21 cellular contexts compared by ENCODE assay signal in genomic region chr2:99940963-99941362, GRCh38.
DNase-seq lines count a peak whose midpoint lies in the region; FAIRE-seq and TF ChIP-seq lines count a peak whose summit lies in the region.
"Had no signal": no experiment of that assay in that cellular context is flagged by ENCODE, and none has a peak within 500 bp of the region (broad histone marks: within the 10 kb centered on the region; RNA-seq: fewer than 3 reads in every experiment).

No MANE protein-coding gene starts in this region.

- H3K27me3 ChIP-seq in MG63, result no peaks in the 10 kb centered on the region
- H3K27me3 ChIP-seq in fibroblast of lung (ENCODE audit: control insufficient read depth, insufficient read depth, low read length), result peaks cover 3% of the 10 kb centered on the region
- H3K27me3 ChIP-seq in Peyer's patch, result no peaks in the 10 kb centered on the region
- H3K27me3 ChIP-seq: BLaER1 treated with 17β-estradiol and CSF1 and Interleukin-3, amounts not matched to agents 10 nM and 100 nM; vagina had no signal

- H3K9ac ChIP-seq in fibroblast of lung (ENCODE audit: insufficient read depth, low read length), result no peak overlapping the region
- no peak overlapping the region for H3K9ac ChIP-seq in kidney (ENCODE audit: low read length in 2 of 2)
- H3K9ac ChIP-seq: BLaER1 treated with 17β-estradiol and CSF1 and Interleukin-3, amounts not matched to agents 10 nM and 100 nM had no signal

- peak overlapping the region; percentile 38 to 68 (median 54) for H3K27ac Mint-ChIP-seq in nephron
- H3K27ac Mint-ChIP-seq: activated naive CD8-positive, alpha-beta T cell treated with anti-CD3 and anti-CD28 coated beads, Interleukin-2, amount 10 ng/mL, durations not matched to agents 7 days and 5 days had no signal

- no peak overlapping the region for H2AFZ ChIP-seq in fibroblast of lung (ENCODE audit: low read length)

- H3K79me2 ChIP-seq in fibroblast of lung (ENCODE audit: control insufficient read depth, insufficient read depth, low read length), result no peaks in the 10 kb centered on the region

- H3K36me3 Mint-ChIP-seq in nephron (ENCODE audit: low read depth), result peaks cover 54% of the 10 kb centered on the region
- H3K36me3 Mint-ChIP-seq: activated naive CD8-positive, alpha-beta T cell treated with anti-CD3 and anti-CD28 coated beads, Interleukin-2, amount 10 ng/mL, durations not matched to agents 7 days and 5 days had no signal

- H3K4me3 Mint-ChIP-seq in nephron, result no peak overlapping the region
- H3K4me3 Mint-ChIP-seq: activated naive CD8-positive, alpha-beta T cell treated with anti-CD3 and anti-CD28 coated beads, Interleukin-2, amount 10 ng/mL, durations not matched to agents 7 days and 5 days; stimulated activated memory B cell treated with anti-CD40 and anti-IgM and Interleukin-4, amounts not matched to agents 10 μg/mL and 1 μg/mL and 100 μg/mL, for 72 hours had no signal

- H3K4me2 ChIP-seq in fibroblast of lung (ENCODE audit: extremely low read depth, insufficient read depth, low read length), result no peak overlapping the region
- H3K4me2 ChIP-seq: BLaER1 treated with 17β-estradiol and CSF1 and Interleukin-3, amounts not matched to agents 10 nM and 100 nM had no signal

- FAIRE-seq in kidney (lab: Jason Lieb, UNC), result no peak

- peak; percentile 38 for DNase-seq in COR-L47 (lab: John Stamatoyannopoulos, UW)
- peak; percentile 66 for DNase-seq in MG63
- peak; percentile 42 to 91 for DNase-seq in fibroblast of lung (ENCODE audit: low read depth in 2 of 2)
- DNase-seq in NCI-H2081 (lab: John Stamatoyannopoulos, UW), result no peak
- no peak for DNase-seq in NCI-H1048 (lab: John Stamatoyannopoulos, UW)
- no peak for DNase-seq in kidney
- no peak for DNase-seq in Peyer's patch
- DNase-seq: activated CD4-positive, alpha-beta T cell treated with anti-CD3 and anti-CD28 coated beads for 1 hour; activated naive CD8-positive, alpha-beta T cell treated with anti-CD3 and anti-CD28 coated beads, Interleukin-2, amount 10 ng/mL, durations not matched to agents 7 days and 5 days; cortex of kidney; EL; erythroblast; mucosa of descending colon; NCI-H526; RPMI8226; stimulated activated CD4-positive, alpha-beta T cell treated with anti-CD3 and anti-CD28 coated beads, Interleukin-4, amount 100 ng/mL, for 4 hours; T-helper 2 cell had no signal

- intact Hi-C loops in kidney (cut with DNase I), result no loop called here

- no peak for TF ChIP-seq POLR2A in Peyer's patch (IDR thresholded peaks at IDR 0.05)

- H3K4me3 ChIP-seq in MG63 (no peak overlapping the region), fibroblast of lung (replicated peaks in 1 of 4; ENCODE audit: control extremely low read depth in 1 of 4, insufficient read depth in 1 of 4, low read depth in 3 of 4, low read length in 4 of 4) (no peak overlapping the region), kidney (ENCODE audit: low read length in 2 of 2) (no peak overlapping the region), Peyer's patch (no peak overlapping the region)
- H3K4me3 ChIP-seq: BLaER1 treated with 17β-estradiol and CSF1 and Interleukin-3, amounts not matched to agents 10 nM and 100 nM; mucosa of descending colon; vagina had no signal

- H3K27ac ChIP-seq in fibroblast of lung (ENCODE audit: insufficient read depth, low read length) (no peak overlapping the region), kidney (ENCODE audit: low read depth in 2 of 2, low read length in 2 of 2) (no peak overlapping the region), Peyer's patch (no peak overlapping the region)
- H3K27ac ChIP-seq: BLaER1 treated with 17β-estradiol and CSF1 and Interleukin-3, amounts not matched to agents 10 nM and 100 nM; vagina had no signal

- peaks cover 21% of the 10 kb centered on the region for H3K4me1 Mint-ChIP-seq in nephron

- H3K36me3 ChIP-seq in MG63 (no peaks in the 10 kb centered on the region), fibroblast of lung (ENCODE audit: control insufficient read depth, insufficient read depth, low read length) (no peaks in the 10 kb centered on the region), kidney (ENCODE audit: control insufficient read depth in 1 of 2, insufficient read depth in 2 of 2, low read length in 2 of 2) (no peaks in the 10 kb centered on the region), Peyer's patch (no peaks in the 10 kb centered on the region)
- H3K36me3 ChIP-seq: vagina had no signal

- H3K9me3 ChIP-seq in MG63, result no peaks in the 10 kb centered on the region
- H3K9me3 ChIP-seq in fibroblast of lung (ENCODE audit: control insufficient read depth, insufficient read depth, low read depth, low read length), result no peaks in the 10 kb centered on the region
- H3K9me3 ChIP-seq in kidney (ENCODE audit: control insufficient read depth in 1 of 2, low read length in 2 of 2), result no peaks in the 10 kb centered on the region
- no peaks in the 10 kb centered on the region for H3K9me3 ChIP-seq in Peyer's patch
- H3K9me3 ChIP-seq: mucosa of descending colon, vagina had no signal

- no peaks in the 10 kb centered on the region for H3K27me3 Mint-ChIP-seq in nephron (ENCODE audit: low read depth)
- H3K27me3 Mint-ChIP-seq: stimulated activated memory B cell treated with anti-CD40 and anti-IgM and Interleukin-4, amounts not matched to agents 10 μg/mL and 1 μg/mL and 100 μg/mL, for 72 hours had no signal

- H4K20me1 ChIP-seq in fibroblast of lung (ENCODE audit: control insufficient read depth, extremely low read depth, insufficient read depth, low read length), result no peaks in the 10 kb centered on the region
- H4K20me1 ChIP-seq: BLaER1 treated with 17β-estradiol and CSF1 and Interleukin-3, amounts not matched to agents 10 nM and 100 nM had no signal

- TF ChIP-seq CTCF in fibroblast of lung (conservative IDR thresholded peaks at IDR 0.05 in 1 of 2, IDR thresholded peaks at IDR 0.05 in 1 of 2; ENCODE audit: low read depth in 1 of 2, low read length in 2 of 2) (no peak), nephron (IDR thresholded peaks at IDR 0.05; ENCODE audit: unreplicated experiment in 3 of 3) (no peak), kidney (IDR thresholded peaks at IDR 0.05; ENCODE audit: borderline replicate concordance, extremely low read depth, insufficient read depth) (no peak), Peyer's patch (IDR thresholded peaks at IDR 0.05) (no peak)

- no peaks in the 10 kb centered on the region for H3K9me3 Mint-ChIP-seq in nephron
- H3K9me3 Mint-ChIP-seq: activated naive CD8-positive, alpha-beta T cell treated with anti-CD3 and anti-CD28 coated beads, Interleukin-2, amount 10 ng/mL, durations not matched to agents 7 days and 5 days; stimulated activated memory B cell treated with anti-CD40 and anti-IgM and Interleukin-4, amounts not matched to agents 10 μg/mL and 1 μg/mL and 100 μg/mL, for 72 hours had no signal

- H3K4me1 ChIP-seq in fibroblast of lung (ENCODE audit: control insufficient read depth, extremely low read depth, insufficient read depth, low read length) (no peaks in the 10 kb centered on the region), kidney (ENCODE audit: control insufficient read depth in 1 of 2, insufficient read depth in 1 of 2, low read depth in 1 of 2, low read length in 2 of 2) (no peaks in the 10 kb centered on the region), Peyer's patch (no peaks in the 10 kb centered on the region)
- H3K4me1 ChIP-seq: BLaER1 treated with 17β-estradiol and CSF1 and Interleukin-3, amounts not matched to agents 10 nM and 100 nM; vagina had no signal

Comparison
In these comparisons a context has a peak if more than half of its experiments do, and no peak if none do; other contexts are left out.
1. DNase-seq: peak in COR-L47 (single experiment), MG63 (single experiment) and fibroblast of lung (2 of 2); none in NCI-H2081 (0 of 2), NCI-H1048 (single experiment), kidney (single experiment) and Peyer's patch (0 of 3).